25 cellular contexts compared by ENCODE assay signal in genomic region chr21:46138383-46138970, GRCh38. TPM values are rescaled to one million over a fixed set of nuclear protein-coding genes. Genes with fewer than 3 reads are reported as not detected.
DNase-seq lines count a peak whose midpoint lies in the region; ATAC-seq, FAIRE-seq and TF ChIP-seq lines count a peak whose summit lies in the region.
"Had no signal": no experiment of that assay in that cellular context is flagged by ENCODE, and none has a peak within 500 bp of the region (broad histone marks: within the 10 kb centered on the region; RNA-seq: fewer than 3 reads in every experiment).

No MANE protein-coding gene starts in this region.

- peaks cover 3% of the 10 kb centered on the region; the same call in 1 of the 2 replicates for H3K9me3 ChIP-seq in K562 (replicated peaks; ENCODE audit: control insufficient read depth, insufficient read depth, low read depth, low read length)
- H3K9me3 ChIP-seq in HepG2 (ENCODE audit: low read length) = no peaks in the 10 kb centered on the region
- H3K9me3 ChIP-seq in osteoblast (ENCODE audit: low read depth, low read length) = no peaks in the 10 kb centered on the region
- no peaks in the 10 kb centered on the region for H3K9me3 ChIP-seq in vagina
- H3K9me3 ChIP-seq: A549 had no signal

- H3K27me3 ChIP-seq in K562 (ENCODE audit: control insufficient read depth in 2 of 2, insufficient read depth in 2 of 2, low read length in 2 of 2) (peaks cover 32 to 47% of the 10 kb centered on the region in 2 experiments; a peak in 4 of 5 replicates), HepG2 (ENCODE audit: control insufficient read depth in 1 of 2, insufficient read depth in 2 of 2, low read length in 2 of 2) (no peaks in the 10 kb centered on the region), osteoblast (ENCODE audit: insufficient read depth, low read length) (peaks cover 9% of the 10 kb centered on the region), vagina (no peaks in the 10 kb centered on the region)
- H3K27me3 ChIP-seq: BE2C had no signal

- no peak overlapping the region for H3K4me2 ChIP-seq in K562 (ENCODE audit: insufficient read depth, low read length)
- no peak overlapping the region for H3K4me2 ChIP-seq in HepG2 (ENCODE audit: low read depth, low read length)
- no peak overlapping the region for H3K4me2 ChIP-seq in osteoblast (ENCODE audit: insufficient read depth, low read length)
- H3K4me2 ChIP-seq: A549; BLaER1 treated with 17β-estradiol and CSF1 and Interleukin-3, amounts not matched to agents 10 nM and 100 nM had no signal

- H3K79me2 ChIP-seq in K562 (ENCODE audit: control insufficient read depth, insufficient read depth, low read length) (no peaks in the 10 kb centered on the region), HepG2 (ENCODE audit: insufficient read depth, low read length) (no peaks in the 10 kb centered on the region), osteoblast (ENCODE audit: insufficient read depth, low read length) (no peaks in the 10 kb centered on the region)

- CTCF ChIA-PET in K562 (lab: Yijun Ruan, JAX; ENCODE audit: low intra/inter-chr PET ratio) (no interaction called here), HepG2 (lab: Yijun Ruan, JAX; ENCODE audit: low intra/inter-chr PET ratio, low total read pairs) (no interaction called here)

- H3K27ac ChIP-seq in K562 (ENCODE audit: extremely low read depth, low read depth, low read length) = no peak overlapping the region
- no peak overlapping the region for H3K27ac ChIP-seq in HepG2 (ENCODE audit: extremely low read length, insufficient read depth, low read length)
- no peak overlapping the region for H3K27ac ChIP-seq in osteoblast (ENCODE audit: low read depth, low read length)
- H3K27ac ChIP-seq in vagina = no peak overlapping the region
- H3K27ac ChIP-seq: A549; BLaER1 treated with 17β-estradiol and CSF1 and Interleukin-3, amounts not matched to agents 10 nM and 100 nM had no signal

- POLR2A ChIA-PET in K562 (lab: Yijun Ruan, JAX) = no interaction called here
- POLR2A ChIA-PET in HepG2 (lab: Yijun Ruan, JAX) = no interaction called here

- H3K9ac ChIP-seq in K562 (ENCODE audit: insufficient read depth in 1 of 2, low read depth in 2 of 2, low read length in 2 of 2) (peak overlapping the region in 1 of 2 experiments; percentile 55; a peak in 1 of 4 replicates), HepG2 (ENCODE audit: insufficient read depth, low read depth, low read length) (no peak overlapping the region)
- H3K9ac ChIP-seq: BLaER1 treated with 17β-estradiol and CSF1 and Interleukin-3, amounts not matched to agents 10 nM and 100 nM had no signal

- TF ChIP-seq EP300 in K562 (IDR thresholded peaks at IDR 0.05; ENCODE audit: low read length) = no peak
- TF ChIP-seq EP300 in HepG2 (IDR thresholded peaks at IDR 0.05; ENCODE audit: low read depth in 2 of 2, low read length in 2 of 2) = no peak
- TF ChIP-seq EP300 in HepG2 (CRISPR knock-in tag; IDR thresholded peaks at IDR 0.05; ENCODE audit: borderline replicate concordance) = no peak

- FAIRE-seq in K562 (lab: Jason Lieb, UNC) (no peak), HepG2 (lab: Jason Lieb, UNC) (no peak)
- FAIRE-seq: A549, GM12891, GM18507, H1 had no signal

- WGBS in K562 (ENCODE audit: insufficient coverage, low coverage, missing lambda C conversion rate) = 15% methylated on average over 22 of the region's 28 CpGs
- WGBS in HepG2 (ENCODE audit: low lambda C conversion rate) = 97% methylated on average over 6 of the region's 28 CpGs

- in situ Hi-C loops in K562 (cut with MboI) = no loop called here
- in situ Hi-C loops in HepG2 (cut with HindIII; ENCODE audit: extremely low pct_ligation_motif_present, low pct_unique_long_range_greater_than_20kb) = no loop called here

- TF ChIP-seq CTCF in K562 (IDR thresholded peaks at IDR 0.05 in 2 of 3, conservative IDR thresholded peaks at IDR 0.05 in 1 of 3; ENCODE audit: insufficient read depth in 2 of 3, low read depth in 1 of 3, low read length in 3 of 3) = 0 out of 6 replicates have a peak, but pooled peaks of 1 of the 3 experiments have one; percentile 30
- TF ChIP-seq CTCF in HepG2 (CRISPR knock-in tag; IDR thresholded peaks at IDR 0.05) = no peak
- no peak for TF ChIP-seq CTCF in osteoblast (IDR thresholded peaks at IDR 0.05; ENCODE audit: extremely low read depth, low read depth, low read length)
- TF ChIP-seq CTCF in vagina (IDR thresholded peaks at IDR 0.05) = no peak

- no peak for ATAC-seq in stimulated activated naive CD8-positive, alpha-beta T cell treated with anti-CD3 and anti-CD28 coated beads, Interleukin-15, amount 100 ng/mL, for 72 hours
- no peak for ATAC-seq in stimulated activated naive CD8-positive, alpha-beta T cell treated with anti-CD3 and anti-CD28 coated beads, Interleukin-15, Interleukin-2, amounts not matched to agents 100 U/mL and 50 U/mL, for 24 hours
- ATAC-seq in K562 (peak; percentile 47), HepG2 (no peak), HG02840 (IDR thresholded peaks at IDR 0.05; ENCODE audit: low FRiP score, unreplicated experiment) (no peak)
- ATAC-seq: A549 had no signal

- H3K4me1 Mint-ChIP-seq in stimulated activated naive CD8-positive, alpha-beta T cell treated with anti-CD3 and anti-CD28 coated beads, Interleukin-15, amount 100 ng/mL, for 72 hours = peaks cover 18% of the 10 kb centered on the region

- no peak overlapping the region for H3K4me3 Mint-ChIP-seq in stimulated activated naive CD8-positive, alpha-beta T cell treated with anti-CD3 and anti-CD28 coated beads, Interleukin-15, amount 100 ng/mL, for 72 hours
- H3K4me3 Mint-ChIP-seq: CD4-positive, alpha-beta memory T cell had no signal

- no peak for TF ChIP-seq RAD21 in K562 (CRISPR knock-in tag; conservative IDR thresholded peaks at IDR 0.05 in 1 of 2, IDR thresholded peaks at IDR 0.05 in 1 of 2)
- TF ChIP-seq RAD21 in HepG2 (CRISPR knock-in tag; IDR thresholded peaks at IDR 0.05) = no peak

- H2AFZ ChIP-seq in K562 (ENCODE audit: low read depth, low read length) (no peak overlapping the region), HepG2 (ENCODE audit: low read length) (no peak overlapping the region), osteoblast (ENCODE audit: low read length) (no peak overlapping the region)

- H4K20me1 ChIP-seq in K562 (replicated peaks; ENCODE audit: control insufficient read depth, insufficient read depth, low read length) (peaks cover 13% of the 10 kb centered on the region), HepG2 (ENCODE audit: insufficient read depth, low read length) (peaks cover 15% of the 10 kb centered on the region; the same call in 1 of the 2 replicates), osteoblast (ENCODE audit: insufficient read depth, low read length) (no peaks in the 10 kb centered on the region)

- H3K36me3 ChIP-seq in K562 (ENCODE audit: control insufficient read depth, insufficient read depth, low read length) (no peaks in the 10 kb centered on the region), HepG2 (replicated peaks in 1 of 2; ENCODE audit: control insufficient read depth in 1 of 2, insufficient read depth in 2 of 2, low read length in 2 of 2) (peaks cover 13 to 20% of the 10 kb centered on the region in 2 experiments; a peak in 4 of 5 replicates), osteoblast (ENCODE audit: insufficient read depth, low read length) (no peaks in the 10 kb centered on the region), vagina (no peaks in the 10 kb centered on the region)
- H3K36me3 ChIP-seq: BE2C; BLaER1 treated with 17β-estradiol and CSF1 and Interleukin-3, amounts not matched to agents 10 nM and 100 nM had no signal

- BruUV-seq in K562 (replicated peaks; lab: Mats Ljungman, UMichigan) (no TSS peak), HepG2 (replicated peaks; lab: Mats Ljungman, UMichigan) (no TSS peak)

- H3K4me1 ChIP-seq in K562 (replicated peaks in 1 of 2; ENCODE audit: control insufficient read depth in 2 of 2, insufficient read depth in 2 of 2, low read length in 2 of 2) (peaks cover 0 to 30% of the 10 kb centered on the region in 2 experiments; a peak in 3 of 5 replicates), HepG2 (ENCODE audit: insufficient read depth, low read length) (peaks cover under 1% of the 10 kb centered on the region; the same call in 1 of the 2 replicates), osteoblast (ENCODE audit: insufficient read depth, low read length) (no peaks in the 10 kb centered on the region), vagina (no peaks in the 10 kb centered on the region)
- H3K4me1 ChIP-seq: A549, BE2C had no signal

- no peaks in the 10 kb centered on the region for H3K9me3 Mint-ChIP-seq in stimulated activated naive CD8-positive, alpha-beta T cell treated with anti-CD3 and anti-CD28 coated beads, Interleukin-15, amount 100 ng/mL, for 72 hours
- H3K9me3 Mint-ChIP-seq: CD4-positive, alpha-beta memory T cell had no signal

- intact Hi-C loops in K562 (cut with micrococcal nuclease) = no loop called here
- intact Hi-C loops in HepG2 (cut with micrococcal nuclease; ENCODE audit: unreplicated experiment) = no loop called here
- intact Hi-C loops in vagina (cut with DNase I) = no loop called here

- H3K4me3 ChIP-seq in K562 (no peak overlapping the region), HepG2 (replicated peaks in 1 of 3; ENCODE audit: insufficient read depth in 1 of 3, low read depth in 2 of 3, low read length in 3 of 3) (no peak overlapping the region), osteoblast (ENCODE audit: insufficient read depth, low read length) (no peak overlapping the region), vagina (no peak overlapping the region)
- H3K4me3 ChIP-seq: A549; BLaER1 treated with 17β-estradiol and CSF1 and Interleukin-3, amounts not matched to agents 10 nM and 100 nM had no signal

- H3K27ac Mint-ChIP-seq in stimulated activated naive CD8-positive, alpha-beta T cell treated with anti-CD3 and anti-CD28 coated beads, Interleukin-15, amount 100 ng/mL, for 72 hours = peak overlapping the region; percentile 42 to 46
- H3K27ac Mint-ChIP-seq: CD4-positive, alpha-beta memory T cell had no signal

- H3K27me3 Mint-ChIP-seq in stimulated activated naive CD8-positive, alpha-beta T cell treated with anti-CD3 and anti-CD28 coated beads, Interleukin-15, amount 100 ng/mL, for 72 hours = peaks cover 22% of the 10 kb centered on the region

- no peak for DNase-seq in stimulated activated naive CD8-positive, alpha-beta T cell treated with anti-CD3 and anti-CD28 coated beads, Interleukin-15, amount 100 ng/mL, for 72 hours
- DNase-seq in stimulated activated naive CD8-positive, alpha-beta T cell treated with anti-CD3 and anti-CD28 coated beads, Interleukin-15, Interleukin-2, amounts not matched to agents 100 U/mL and 50 U/mL, for 24 hours = no peak
- DNase-seq in K562 (ENCODE audit: extremely low read depth in 1 of 4, low spot score in 3 of 4) (peak in 1 of 4 experiments; percentile 25), HepG2 (ENCODE audit: low spot score) (no peak), osteoblast (ENCODE audit: insufficient read length, low spot score, missing footprints) (peak; percentile 84), vagina (ENCODE audit: extremely low spot score in 2 of 2) (no peak), NCI-H82 treated with DMSO at 0.1 percent for 48 hours (lab: John Stamatoyannopoulos, UW; ENCODE audit: unreplicated experiment) (no peak)
- DNase-seq: 8988T, ACHN, AML-193, BE2C, Calu3, COR-L47, DMS53, DMS79 treated with DMSO at 0.1 percent for 48 hours, GF-D8, H7, HCEC 1CT had no signal

- no peaks in the 10 kb centered on the region for H3K9me1 ChIP-seq in K562 (ENCODE audit: control insufficient read depth, insufficient read depth, low read length)

- TF ChIP-seq POLR2A in K562 (conservative IDR thresholded peaks at IDR 0.05) (no peak), HepG2 (IDR thresholded peaks at IDR 0.05; ENCODE audit: insufficient read depth in 1 of 2, low read depth in 2 of 2, low read length in 2 of 2) (no peak; a peak in 1 of 4 replicates), vagina (IDR thresholded peaks at IDR 0.05) (no peak)

RNA-seq across cellular contexts. Expression of gene FTCD, which starts 16.9 kb away (rescaled TPM):
- total RNA-seq in K562 (2011; cell fraction: chromatin; rRNA removed; ENCODE audit: low replicate concordance) = 5.4 and 12.8 TPM in 2 replicates
- 7.2 and 7.5 TPM in 2 replicates for total RNA-seq in K562 (2011; cell fraction: nucleolus; rRNA removed)
- total RNA-seq in K562 (2011; cell fraction: nucleoplasm; rRNA removed) = 3.4 and 5.4 TPM in 2 replicates
- total RNA-seq in K562 (2014; rRNA removed) (not detected in 2 replicates), K562 (2014; rRNA removed; fragmentation: Illumina TruSeq; extraction: Trizol) (not detected in 2 replicates), K562 (2015; rRNA removed; fragmentation: Illumina TruSeq; extraction: Trizol) (0.08 and 0.25 TPM in 2 replicates), K562 (2021) (0.74 and 1.1 TPM in 2 replicates), HepG2 (2016; rRNA removed; fragmentation: Illumina TruSeq; extraction: Trizol) (78.5 and 105 TPM in 2 replicates), osteoblast (0.29 and 0.36 TPM in 2 replicates), vagina (not detected)
- polyA plus RNA-seq in K562 (2011; rRNA removed) (0.11 and 0.41 TPM in 2 replicates), K562 (2014; fragmentation: Illumina TruSeq; extraction: Trizol) (not detected in 2 replicates), K562 (2014; fragmentation: Nextera tagmentation; extraction: Ambion mirVana) (not detected), K562 (2014; rRNA removed) (0.50 and 1.6 TPM in 2 replicates), HepG2 (2011; rRNA removed) (75.7 and 112 TPM in 2 replicates)
- 0.19 and 0.69 TPM in 2 replicates for polyA plus RNA-seq in K562 (2011; cell fraction: cytosol; rRNA removed)
- 2.6 and 3.7 TPM in 2 replicates for polyA plus RNA-seq in K562 (2011; cell fraction: nucleus; rRNA removed)
- 1.5 and 3.0 TPM in 2 replicates for polyA plus RNA-seq in K562 (2012)
- polyA minus RNA-seq in K562 (2011; rRNA and poly(A)+ RNA removed) = 0.49 TPM in 1 of 2 replicates, not detected in the other
- not detected in 2 replicates for polyA minus RNA-seq in K562 (2011; cell fraction: cytosol; rRNA and poly(A)+ RNA removed)
- 0.54 and 0.56 TPM in 2 replicates for polyA minus RNA-seq in K562 (2011; cell fraction: nucleus; rRNA and poly(A)+ RNA removed)
- 13.1 and 13.2 TPM in 2 replicates for total RNA-seq in HepG2 (2016; cell fraction: cytosol; rRNA removed; fragmentation: Illumina TruSeq; extraction: Trizol; ENCODE audit: low read depth)
- 61.2 and 115 TPM in 2 replicates for total RNA-seq in HepG2 (2016; cell fraction: insoluble cytoplasmic fraction; rRNA removed; fragmentation: Illumina TruSeq; extraction: Trizol)
- 21.0 and 27.4 TPM in 2 replicates for total RNA-seq in HepG2 (2016; cell fraction: membrane; rRNA removed; fragmentation: Illumina TruSeq; extraction: Trizol)
- total RNA-seq in HepG2 (2016; cell fraction: nucleus; rRNA removed; fragmentation: Illumina TruSeq; extraction: Trizol) = 94.5 and 110 TPM in 2 replicates
- 34.7 and 61.2 TPM in 2 replicates for polyA plus RNA-seq in HepG2 (2011; cell fraction: cytosol; rRNA removed)
- 656 and 751 TPM in 2 replicates for polyA plus RNA-seq in HepG2 (2011; cell fraction: nucleus; rRNA removed)
- polyA plus RNA-seq in HepG2 (2012) = 108 and 140 TPM in 2 replicates
- polyA plus RNA-seq in HepG2 (2016; cell fraction: cytosol; fragmentation: Illumina TruSeq; extraction: Trizol; ENCODE audit: low read depth) = 11.0 and 12.4 TPM in 2 replicates
- polyA plus RNA-seq in HepG2 (2016; cell fraction: insoluble cytoplasmic fraction; fragmentation: Illumina TruSeq; extraction: Trizol; ENCODE audit: low read depth) = 47.9 and 52.0 TPM in 2 replicates
- 11.9 and 17.7 TPM in 2 replicates for polyA plus RNA-seq in HepG2 (2016; cell fraction: membrane; fragmentation: Illumina TruSeq; extraction: Trizol; ENCODE audit: low read depth)
- 369 and 379 TPM in 2 replicates for polyA plus RNA-seq in HepG2 (2016; cell fraction: nucleus; fragmentation: Illumina TruSeq; extraction: Trizol; ENCODE audit: insufficient read depth, low read depth)
- polyA minus RNA-seq in HepG2 (2011; rRNA and poly(A)+ RNA removed; ENCODE audit: low replicate concordance) = 0.42 and 84.7 TPM in 2 replicates
- polyA minus RNA-seq in HepG2 (2011; cell fraction: cytosol; rRNA and poly(A)+ RNA removed) = 33.3 and 39.2 TPM in 2 replicates
- 93.9 and 118 TPM in 2 replicates for polyA minus RNA-seq in HepG2 (2011; cell fraction: nucleus; rRNA and poly(A)+ RNA removed)
- total RNA-seq: H7 had no signal
- polyA plus RNA-seq: A549; CD4-positive, alpha-beta memory T cell had no signal

RNA-seq across cellular contexts. Expression of gene COL6A2, which starts 40.6 kb away (rescaled TPM):
- total RNA-seq in K562 (2011; cell fraction: chromatin; rRNA removed; ENCODE audit: low replicate concordance) = 3.1 and 5.2 TPM in 2 replicates
- total RNA-seq in K562 (2011; cell fraction: nucleolus; rRNA removed) = 4.2 and 5.5 TPM in 2 replicates
- total RNA-seq in K562 (2011; cell fraction: nucleoplasm; rRNA removed) = 1.4 and 2.1 TPM in 2 replicates
- total RNA-seq in K562 (2014; rRNA removed) (0.41 and 0.45 TPM in 2 replicates), K562 (2014; rRNA removed; fragmentation: Illumina TruSeq; extraction: Trizol) (not detected in 2 replicates), K562 (2015; rRNA removed; fragmentation: Illumina TruSeq; extraction: Trizol) (0.07 and 0.11 TPM in 2 replicates), K562 (2021) (1.1 and 1.3 TPM in 2 replicates), HepG2 (2016; rRNA removed; fragmentation: Illumina TruSeq; extraction: Trizol) (0.07 and 0.14 TPM in 2 replicates), osteoblast (1,184 and 1,265 TPM in 2 replicates), vagina (535 TPM)
- polyA plus RNA-seq in K562 (2011; rRNA removed) (0.18 and 0.41 TPM in 2 replicates), K562 (2014; fragmentation: Illumina TruSeq; extraction: Trizol) (0.07 and 0.17 TPM in 2 replicates), K562 (2014; fragmentation: Nextera tagmentation; extraction: Ambion mirVana) (not detected), K562 (2014; rRNA removed) (0.29 and 0.47 TPM in 2 replicates), HepG2 (2011; rRNA removed) (0.41 and 1.6 TPM in 2 replicates)
- polyA plus RNA-seq in K562 (2011; cell fraction: cytosol; rRNA removed) = 0.12 and 0.30 TPM in 2 replicates
- 0.83 and 1.8 TPM in 2 replicates for polyA plus RNA-seq in K562 (2011; cell fraction: nucleus; rRNA removed)
- 0.35 and 8.2 TPM in 2 replicates for polyA plus RNA-seq in K562 (2012)
- 0.18 and 0.36 TPM in 2 replicates for polyA minus RNA-seq in K562 (2011; rRNA and poly(A)+ RNA removed)
- 0.64 and 1.4 TPM in 2 replicates for polyA minus RNA-seq in K562 (2011; cell fraction: cytosol; rRNA and poly(A)+ RNA removed)
- polyA minus RNA-seq in K562 (2011; cell fraction: nucleus; rRNA and poly(A)+ RNA removed) = 0.67 and 1.2 TPM in 2 replicates
- not detected in 2 replicates for total RNA-seq in HepG2 (2016; cell fraction: cytosol; rRNA removed; fragmentation: Illumina TruSeq; extraction: Trizol; ENCODE audit: low read depth)
- 0.06 TPM in 1 of 2 replicates, not detected in the other for total RNA-seq in HepG2 (2016; cell fraction: insoluble cytoplasmic fraction; rRNA removed; fragmentation: Illumina TruSeq; extraction: Trizol)
- total RNA-seq in HepG2 (2016; cell fraction: membrane; rRNA removed; fragmentation: Illumina TruSeq; extraction: Trizol) = not detected in 2 replicates
- 0.13 and 0.22 TPM in 2 replicates for total RNA-seq in HepG2 (2016; cell fraction: nucleus; rRNA removed; fragmentation: Illumina TruSeq; extraction: Trizol)
- 0.27 and 0.31 TPM in 2 replicates for polyA plus RNA-seq in HepG2 (2011; cell fraction: cytosol; rRNA removed)
- polyA plus RNA-seq in HepG2 (2011; cell fraction: nucleus; rRNA removed) = 8.5 and 10.4 TPM in 2 replicates
- 0.36 and 0.81 TPM in 2 replicates for polyA plus RNA-seq in HepG2 (2012)
- polyA plus RNA-seq in HepG2 (2016; cell fraction: cytosol; fragmentation: Illumina TruSeq; extraction: Trizol; ENCODE audit: low read depth) = not detected in 2 replicates
- polyA plus RNA-seq in HepG2 (2016; cell fraction: insoluble cytoplasmic fraction; fragmentation: Illumina TruSeq; extraction: Trizol; ENCODE audit: low read depth) = not detected in 2 replicates
- polyA plus RNA-seq in HepG2 (2016; cell fraction: membrane; fragmentation: Illumina TruSeq; extraction: Trizol; ENCODE audit: low read depth) = not detected in 2 replicates
- 0.48 and 0.69 TPM in 2 replicates for polyA plus RNA-seq in HepG2 (2016; cell fraction: nucleus; fragmentation: Illumina TruSeq; extraction: Trizol; ENCODE audit: insufficient read depth, low read depth)
- 0.44 TPM in 1 of 2 replicates, not detected in the other for polyA minus RNA-seq in HepG2 (2011; rRNA and poly(A)+ RNA removed; ENCODE audit: low replicate concordance)
- polyA minus RNA-seq in HepG2 (2011; cell fraction: cytosol; rRNA and poly(A)+ RNA removed) = not detected in 2 replicates
- polyA minus RNA-seq in HepG2 (2011; cell fraction: nucleus; rRNA and poly(A)+ RNA removed) = 0.52 and 1.2 TPM in 2 replicates

RNA-seq across cellular contexts. Expression of gene SPATC1L, which starts 45.8 kb away (rescaled TPM):
- total RNA-seq in K562 (2011; cell fraction: chromatin; rRNA removed; ENCODE audit: low replicate concordance) = 20.1 and 44.2 TPM in 2 replicates
- total RNA-seq in K562 (2011; cell fraction: nucleolus; rRNA removed) = 39.1 and 40.0 TPM in 2 replicates
- total RNA-seq in K562 (2011; cell fraction: nucleoplasm; rRNA removed) = 28.1 and 28.7 TPM in 2 replicates
- total RNA-seq in K562 (2014; rRNA removed) = 63.7 and 104 TPM in 2 replicates
- total RNA-seq in K562 (2014; rRNA removed; fragmentation: Illumina TruSeq; extraction: Trizol) = 10.4 and 12.6 TPM in 2 replicates
- 29.7 and 31.9 TPM in 2 replicates for total RNA-seq in K562 (2015; rRNA removed; fragmentation: Illumina TruSeq; extraction: Trizol)
- total RNA-seq in K562 (2021) = 118 and 121 TPM in 2 replicates
- polyA plus RNA-seq in K562 (2011; rRNA removed) = 6.7 and 23.0 TPM in 2 replicates
- 22.2 and 53.4 TPM in 2 replicates for polyA plus RNA-seq in K562 (2011; cell fraction: cytosol; rRNA removed)
- polyA plus RNA-seq in K562 (2011; cell fraction: nucleus; rRNA removed) = 41.7 and 48.0 TPM in 2 replicates
- polyA plus RNA-seq in K562 (2012) = 94.4 and 104 TPM in 2 replicates
- 38.3 and 84.8 TPM in 2 replicates for polyA plus RNA-seq in K562 (2014; fragmentation: Illumina TruSeq; extraction: Trizol)
- polyA plus RNA-seq in K562 (2014; fragmentation: Nextera tagmentation; extraction: Ambion mirVana) = under 1 TPM in 1 of 2 experiments, not detected in 1; 0.14 TPM
- 40.6 and 50.4 TPM in 2 replicates for polyA plus RNA-seq in K562 (2014; rRNA removed)
- polyA minus RNA-seq in K562 (2011; rRNA and poly(A)+ RNA removed) = 4.8 and 6.1 TPM in 2 replicates
- polyA minus RNA-seq in K562 (2011; cell fraction: cytosol; rRNA and poly(A)+ RNA removed) = 45.0 and 94.2 TPM in 2 replicates
- 10.6 and 16.9 TPM in 2 replicates for polyA minus RNA-seq in K562 (2011; cell fraction: nucleus; rRNA and poly(A)+ RNA removed)
- total RNA-seq in HepG2 (2016; rRNA removed; fragmentation: Illumina TruSeq; extraction: Trizol) = 2.8 and 3.3 TPM in 2 replicates
- total RNA-seq in HepG2 (2016; cell fraction: cytosol; rRNA removed; fragmentation: Illumina TruSeq; extraction: Trizol; ENCODE audit: low read depth) = 2.1 and 2.7 TPM in 2 replicates
- 3.0 and 3.3 TPM in 2 replicates for total RNA-seq in HepG2 (2016; cell fraction: insoluble cytoplasmic fraction; rRNA removed; fragmentation: Illumina TruSeq; extraction: Trizol)
- total RNA-seq in HepG2 (2016; cell fraction: membrane; rRNA removed; fragmentation: Illumina TruSeq; extraction: Trizol) = 3.0 and 3.8 TPM in 2 replicates
- 1.5 and 1.7 TPM in 2 replicates for total RNA-seq in HepG2 (2016; cell fraction: nucleus; rRNA removed; fragmentation: Illumina TruSeq; extraction: Trizol)
- 1.4 and 2.6 TPM in 2 replicates for polyA plus RNA-seq in HepG2 (2011; rRNA removed)
- 1.4 and 2.8 TPM in 2 replicates for polyA plus RNA-seq in HepG2 (2011; cell fraction: cytosol; rRNA removed)
- polyA plus RNA-seq in HepG2 (2011; cell fraction: nucleus; rRNA removed) = 9.6 and 9.7 TPM in 2 replicates
- 7.3 and 10.9 TPM in 2 replicates for polyA plus RNA-seq in HepG2 (2012)
- 5.4 and 5.7 TPM in 2 replicates for polyA plus RNA-seq in HepG2 (2016; cell fraction: cytosol; fragmentation: Illumina TruSeq; extraction: Trizol; ENCODE audit: low read depth)
- 5.9 and 7.1 TPM in 2 replicates for polyA plus RNA-seq in HepG2 (2016; cell fraction: insoluble cytoplasmic fraction; fragmentation: Illumina TruSeq; extraction: Trizol; ENCODE audit: low read depth)
- polyA plus RNA-seq in HepG2 (2016; cell fraction: membrane; fragmentation: Illumina TruSeq; extraction: Trizol; ENCODE audit: low read depth) = 6.0 and 7.3 TPM in 2 replicates
- polyA plus RNA-seq in HepG2 (2016; cell fraction: nucleus; fragmentation: Illumina TruSeq; extraction: Trizol; ENCODE audit: insufficient read depth, low read depth) = 5.8 and 6.5 TPM in 2 replicates
- 2.4 and 3.4 TPM in 2 replicates for polyA minus RNA-seq in HepG2 (2011; rRNA and poly(A)+ RNA removed; ENCODE audit: low replicate concordance)
- 3.4 and 5.6 TPM in 2 replicates for polyA minus RNA-seq in HepG2 (2011; cell fraction: cytosol; rRNA and poly(A)+ RNA removed)
- polyA minus RNA-seq in HepG2 (2011; cell fraction: nucleus; rRNA and poly(A)+ RNA removed) = 0.77 and 1.6 TPM in 2 replicates
- total RNA-seq in osteoblast = 3.2 and 6.9 TPM in 2 replicates
- total RNA-seq in vagina = 5.2 TPM

Comparison
In these comparisons a context has a peak if more than half of its experiments do, and no peak if none do; other contexts are left out.
1. RNA of gene COL6A2, which starts 40.6 kb away (total RNA-seq): 1,184 to 1,265 TPM in osteoblast and 535 TPM in vagina (single experiment); 0.07 to 5.5 TPM in K562 and 0.06 to 0.22 TPM in HepG2; every median in the first group is over 10 times any median in the second.